Comparison of ENCODE assay signal across 5 cellular contexts in genomic region chr4:67037489-67037888, GRCh38.
"Had no signal": no experiment of that assay in that cellular context is flagged by ENCODE, and none has a peak within 500 bp of the region (broad histone marks: within the 10 kb centered on the region; RNA-seq: fewer than 3 reads in every experiment).

No MANE protein-coding gene starts in this region.

- H3K4me3 ChIP-seq: GM23338, K562 had no signal

- ATAC-seq: GM23338, K562 had no signal

- DNase-seq: H9, HCEC 1CT, IMR-90 had no signal

- H2AFZ ChIP-seq: GM23338 had no signal

- H3K4me2 ChIP-seq: GM23338 had no signal
